Comparison of ENCODE assay signal across 2 cellular contexts in genomic region chr2:182530636-182531035, GRCh38.
TF ChIP-seq lines count a peak whose summit lies in the region.

No MANE protein-coding gene starts in this region.

TF ChIP-seq in HepG2, 621 proteins besides CTCF, POLR2A, EP300 and RAD21 (continued from another document):
- TF ChIP-seq ATF1 (CRISPR knock-in tag; IDR thresholded peaks at IDR 0.05) = no peak
- no peak for TF ChIP-seq KLF16 (CRISPR knock-in tag; IDR thresholded peaks at IDR 0.05)
- no peak for TF ChIP-seq ATF3 (CRISPR knock-in tag; IDR thresholded peaks at IDR 0.05)
- no peak for TF ChIP-seq ZBTB14 (CRISPR knock-in tag; IDR thresholded peaks at IDR 0.05)
- no peak for TF ChIP-seq NFIB (CRISPR knock-in tag; IDR thresholded peaks at IDR 0.05; ENCODE audit: borderline replicate concordance)
- no peak for TF ChIP-seq ZNF766 (CRISPR knock-in tag; IDR thresholded peaks at IDR 0.05; ENCODE audit: borderline replicate concordance)
- no peak for TF ChIP-seq SAP130 (CRISPR knock-in tag; IDR thresholded peaks at IDR 0.05; ENCODE audit: low read depth)

TF ChIP-seq in K562, 482 proteins besides CTCF, POLR2A, EP300 and RAD21 (continued from another document):
- TF ChIP-seq C11orf30 (IDR thresholded peaks at IDR 0.05; ENCODE audit: low read depth) = peak; percentile 54; the same call in 1 of the 2 replicates
